ENCODE assay signal across 23 cellular contexts in the genomic region with DNA sequence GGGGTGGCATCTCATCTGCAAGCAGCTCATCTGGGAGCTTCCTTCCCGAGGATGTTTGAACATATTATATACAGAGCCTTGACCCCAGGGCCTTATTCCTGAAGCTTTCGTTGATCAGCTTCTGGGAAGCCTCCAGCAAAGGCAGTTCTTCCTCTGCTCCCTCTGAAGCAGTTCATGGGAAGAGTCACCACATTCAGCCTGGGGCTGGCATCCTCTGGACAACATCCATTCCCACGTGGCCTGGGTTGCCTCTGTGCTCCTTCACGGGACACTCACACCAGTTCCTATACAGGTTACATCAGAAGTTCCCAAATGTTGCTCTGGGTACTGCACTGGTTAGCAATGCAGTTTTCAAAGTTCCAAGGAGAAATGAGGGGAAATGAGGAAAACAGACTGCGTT. TPM values are rescaled to one million over a fixed set of nuclear protein-coding genes. Genes with fewer than 3 reads are reported as not detected.
A peak's percentile ranks its signal among the peaks of the same experiment; 100 is the strongest.
DNase-seq lines count a peak whose midpoint lies in the region; ATAC-seq, FAIRE-seq and TF ChIP-seq lines count a peak whose summit lies in the region.
"Had no signal": no experiment of that assay in that cellular context is flagged by ENCODE, and none has a peak within 500 bp of the region (broad histone marks: within the 10 kb centered on the region; RNA-seq: fewer than 3 reads in every experiment).

No MANE protein-coding gene starts in this region.

- intact Hi-C loops in esophagus squamous epithelium (cut with DNase I) (no loop called here), thyroid gland (cut with DNase I) (no loop called here)

- H3K4me3 Mint-ChIP-seq in astrocyte (ENCODE audit: unreplicated experiment) (no peak overlapping the region), nephron (no peak overlapping the region)
- H3K4me3 Mint-ChIP-seq: activated naive CD8-positive, alpha-beta T cell; activated T-helper 1 cell treated with anti-CD3 and anti-CD28 coated beads, Interleukin-12 subunit alpha, Interleukin-12 subunit beta, Interleukin-2, Interleukin-4 antibody, amounts not matched to agents 30 ng/mL and 10 ng/mL and 1 ng/mL, durations not matched to agents 14 hours and 24 hours and 36 hours; natural killer cell treated with Interleukin-12 subunit alpha and Interleukin-12 subunit beta and Interleukin-15 and Interleukin-18, amount 100 ng/mL, for 72 hours had no signal

- peak overlapping the region; percentile 89 for H3K9ac ChIP-seq in astrocyte (ENCODE audit: low read length)

- H3K27ac Mint-ChIP-seq in astrocyte (ENCODE audit: unreplicated experiment) (peak overlapping the region; percentile 96), nephron (peak overlapping the region in 2 of 3 experiments; percentile 73 to 97)
- H3K27ac Mint-ChIP-seq: activated naive CD8-positive, alpha-beta T cell; activated T-helper 1 cell treated with anti-CD3 and anti-CD28 coated beads, Interleukin-12 subunit alpha, Interleukin-12 subunit beta, Interleukin-2, Interleukin-4 antibody, amounts not matched to agents 30 ng/mL and 10 ng/mL and 1 ng/mL, durations not matched to agents 14 hours and 24 hours and 36 hours; natural killer cell treated with Interleukin-12 subunit alpha and Interleukin-12 subunit beta and Interleukin-15 and Interleukin-18, amount 100 ng/mL, for 72 hours; progenitor cell of endocrine pancreas had no signal

- peaks cover 86% of the 10 kb centered on the region for H3K4me1 Mint-ChIP-seq in astrocyte (ENCODE audit: low read depth, unreplicated experiment)
- peaks cover 80% of the 10 kb centered on the region for H3K4me1 Mint-ChIP-seq in nephron

- H3K9me3 Mint-ChIP-seq in astrocyte (ENCODE audit: unreplicated experiment) (peaks cover 2% of the 10 kb centered on the region), nephron (no peaks in the 10 kb centered on the region)
- H3K9me3 Mint-ChIP-seq: natural killer cell treated with Interleukin-12 subunit alpha and Interleukin-12 subunit beta and Interleukin-15 and Interleukin-18, amount 100 ng/mL, for 72 hours had no signal

- H3K27me3 Mint-ChIP-seq in astrocyte (ENCODE audit: low read depth, unreplicated experiment) (no peaks in the 10 kb centered on the region), nephron (ENCODE audit: low read depth) (no peaks in the 10 kb centered on the region)
- H3K27me3 Mint-ChIP-seq: progenitor cell of endocrine pancreas had no signal

- H4K20me1 ChIP-seq in astrocyte (ENCODE audit: insufficient read depth, low read length): no peaks in the 10 kb centered on the region

- peaks cover 75% of the 10 kb centered on the region for H3K79me2 ChIP-seq in astrocyte (ENCODE audit: insufficient read depth, low read length)

- no peaks in the 10 kb centered on the region for H3K27me3 ChIP-seq in astrocyte (ENCODE audit: insufficient read depth, low read length)
- H3K27me3 ChIP-seq in esophagus squamous epithelium: peaks cover 0 to 9% (median 0%) of the 10 kb centered on the region in 4 donors
- H3K27me3 ChIP-seq in thyroid gland: no peaks in the 10 kb centered on the region
- H3K27me3 ChIP-seq: hepatocyte, suprapubic skin had no signal

- FAIRE-seq in astrocyte (lab: Jason Lieb, UNC): no peak
- FAIRE-seq: K562, RCC 7860 had no signal

- TF ChIP-seq POLR2A in esophagus squamous epithelium (IDR thresholded peaks at IDR 0.05) (no peak), thyroid gland (IDR thresholded peaks at IDR 0.05) (no peak)

- DNase-seq in astrocyte (ENCODE audit: low read depth) (no peak), esophagus squamous epithelium (lab: John Stamatoyannopoulos, UW) (no peak), thyroid gland (peak in 1 of 2 donors; percentile 0), 8988T (no peak), HK-2 (ENCODE audit: unreplicated experiment) (no peak)
- no peak for DNase-seq in activated effector memory CD4-positive, alpha-beta T cell treated with Interleukin-2 at 50 U/mL for 16 hours
- DNase-seq: activated CD8-positive, alpha-beta memory T cell treated with anti-CD3 and anti-CD28 coated beads for 24 hours; MV-4-11; NCI-H187 treated with DMSO at 0.1 percent for 48 hours; NCI-H345; T1000 had no signal

- H3K27ac ChIP-seq in astrocyte (ENCODE audit: low read depth, low read length) (peak overlapping the region; percentile 99), esophagus squamous epithelium (peak overlapping the region; percentile 60 to 90 (median 88)), thyroid gland (peak overlapping the region in 2 of 3 donors; percentile 90 to 92)
- H3K27ac ChIP-seq: suprapubic skin had no signal

- H3K4me1 ChIP-seq in astrocyte (ENCODE audit: insufficient read depth, low read length) (peaks cover 86% of the 10 kb centered on the region), esophagus squamous epithelium (peaks cover 0 to 70% (median 21%) of the 10 kb centered on the region in 3 donors), thyroid gland (peaks cover 39 to 66% of the 10 kb centered on the region in 2 donors)

- H3K4me2 ChIP-seq in astrocyte (ENCODE audit: low read length): no peak overlapping the region
- H3K4me2 ChIP-seq: hepatocyte had no signal

- no peak overlapping the region for H2AFZ ChIP-seq in astrocyte (ENCODE audit: low read depth, low read length)
- H2AFZ ChIP-seq: hepatocyte had no signal

- H3K36me3 Mint-ChIP-seq in astrocyte (ENCODE audit: low read depth, unreplicated experiment) (peaks cover 34% of the 10 kb centered on the region), nephron (ENCODE audit: low read depth) (peaks cover 30% of the 10 kb centered on the region)
- H3K36me3 Mint-ChIP-seq: activated naive CD8-positive, alpha-beta T cell; natural killer cell treated with Interleukin-12 subunit alpha and Interleukin-12 subunit beta and Interleukin-15 and Interleukin-18, amount 100 ng/mL, for 72 hours had no signal

- TF ChIP-seq CTCF in astrocyte (IDR thresholded peaks at IDR 0.05; ENCODE audit: insufficient read depth, low read depth, low read length) (no peak), esophagus squamous epithelium (IDR thresholded peaks at IDR 0.05) (no peak), nephron (IDR thresholded peaks at IDR 0.05; ENCODE audit: unreplicated experiment in 3 of 3) (no peak), thyroid gland (IDR thresholded peaks at IDR 0.05) (no peak)

- no peak for ATAC-seq in HG03097 (IDR thresholded peaks at IDR 0.05; ENCODE audit: low FRiP score, unreplicated experiment)
- ATAC-seq: activated CD4-positive, CD25-positive, alpha-beta regulatory T cell treated with anti-CD3 and anti-CD28 coated beads, Interleukin-2, amount 50 U/mL, for 24 hours; K562; SK-N-SH treated with all-trans-retinoic acid at 6 μM for 48 hours had no signal

- WGBS in esophagus squamous epithelium, 2 donors: 59 to 69% methylated on average over 4 to 5 of the region's 5 CpGs
- 82 to 90% methylated on average over 5 of the region's 5 CpGs for WGBS in thyroid gland, 2 donors

- peaks cover 20% of the 10 kb centered on the region for H3K36me3 ChIP-seq in astrocyte (ENCODE audit: insufficient read depth, low read length)
- no peaks in the 10 kb centered on the region for H3K36me3 ChIP-seq in esophagus squamous epithelium
- H3K36me3 ChIP-seq in thyroid gland: no peaks in the 10 kb centered on the region
- H3K36me3 ChIP-seq: suprapubic skin had no signal

- H3K9me3 ChIP-seq in astrocyte (ENCODE audit: insufficient read depth, low read depth, low read length) (no peaks in the 10 kb centered on the region), esophagus squamous epithelium (no peaks in the 10 kb centered on the region), thyroid gland (no peaks in the 10 kb centered on the region)
- H3K9me3 ChIP-seq: suprapubic skin had no signal

- H3K4me3 ChIP-seq in astrocyte (ENCODE audit: insufficient read depth, low read depth, low read length): no peak overlapping the region
- no peak overlapping the region for H3K4me3 ChIP-seq in esophagus squamous epithelium
- H3K4me3 ChIP-seq in thyroid gland (replicated peaks in 1 of 3): no peak overlapping the region
- H3K4me3 ChIP-seq: hepatocyte, K562, suprapubic skin had no signal

RNA-seq across cellular contexts. Expression of gene COL4A2, which starts 29.6 kb away (rescaled TPM):
- 1,414 and 1,647 TPM in 2 replicates for total RNA-seq in astrocyte
- 100 to 1,000 TPM in 1 of 4 donors, 10 to 100 TPM in 3; 11.9 to 102 (median 43.5) TPM for total RNA-seq in esophagus squamous epithelium
- 100 to 1,000 TPM in 3 of 4 donors, 10 to 100 TPM in 1; 97.6 to 193 (median 131) TPM for total RNA-seq in thyroid gland
- total RNA-seq: activated T-helper 1 cell treated with anti-CD3 and anti-CD28 coated beads, Interleukin-12 subunit alpha, Interleukin-12 subunit beta, Interleukin-2, Interleukin-4 antibody, amounts not matched to agents 30 ng/mL and 10 ng/mL and 1 ng/mL, durations not matched to agents 14 hours and 24 hours and 36 hours; natural killer cell treated with Interleukin-12 subunit alpha and Interleukin-12 subunit beta and Interleukin-15 and Interleukin-18, amount 100 ng/mL, for 72 hours had no signal

RNA-seq across cellular contexts. Expression of gene COL4A1, which starts 29.7 kb away (rescaled TPM):
- 2,489 and 3,103 TPM in 2 replicates for total RNA-seq in astrocyte
- total RNA-seq in esophagus squamous epithelium: 10 to 100 TPM in 3 of 4 donors, 1 to 10 TPM in 1; 8.9 to 97.1 (median 40.2) TPM
- 100 to 1,000 TPM in 2 of 4 donors, 10 to 100 TPM in 2; 71.3 to 161 (median 112) TPM for total RNA-seq in thyroid gland
- total RNA-seq: activated T-helper 1 cell treated with anti-CD3 and anti-CD28 coated beads, Interleukin-12 subunit alpha, Interleukin-12 subunit beta, Interleukin-2, Interleukin-4 antibody, amounts not matched to agents 30 ng/mL and 10 ng/mL and 1 ng/mL, durations not matched to agents 14 hours and 24 hours and 36 hours; natural killer cell treated with Interleukin-12 subunit alpha and Interleukin-12 subunit beta and Interleukin-15 and Interleukin-18, amount 100 ng/mL, for 72 hours had no signal

Comparison
In these comparisons a context has a peak if more than half of its experiments do, and no peak if none do; other contexts are left out.
1. RNA of gene COL4A1, which starts 29.7 kb away (total RNA-seq): 2,489 to 3,103 TPM in astrocyte; 71.3 to 161 TPM in thyroid gland and 8.9 to 97.1 TPM in esophagus squamous epithelium; every median in the first group is over 10 times any median in the second.
2. Peak in every context shown above with its lines, with median percentiles within 50 percentile points of each other: H3K27ac ChIP-seq.